Comparison of ENCODE assay signal across 9 cellular contexts in the genomic region with DNA sequence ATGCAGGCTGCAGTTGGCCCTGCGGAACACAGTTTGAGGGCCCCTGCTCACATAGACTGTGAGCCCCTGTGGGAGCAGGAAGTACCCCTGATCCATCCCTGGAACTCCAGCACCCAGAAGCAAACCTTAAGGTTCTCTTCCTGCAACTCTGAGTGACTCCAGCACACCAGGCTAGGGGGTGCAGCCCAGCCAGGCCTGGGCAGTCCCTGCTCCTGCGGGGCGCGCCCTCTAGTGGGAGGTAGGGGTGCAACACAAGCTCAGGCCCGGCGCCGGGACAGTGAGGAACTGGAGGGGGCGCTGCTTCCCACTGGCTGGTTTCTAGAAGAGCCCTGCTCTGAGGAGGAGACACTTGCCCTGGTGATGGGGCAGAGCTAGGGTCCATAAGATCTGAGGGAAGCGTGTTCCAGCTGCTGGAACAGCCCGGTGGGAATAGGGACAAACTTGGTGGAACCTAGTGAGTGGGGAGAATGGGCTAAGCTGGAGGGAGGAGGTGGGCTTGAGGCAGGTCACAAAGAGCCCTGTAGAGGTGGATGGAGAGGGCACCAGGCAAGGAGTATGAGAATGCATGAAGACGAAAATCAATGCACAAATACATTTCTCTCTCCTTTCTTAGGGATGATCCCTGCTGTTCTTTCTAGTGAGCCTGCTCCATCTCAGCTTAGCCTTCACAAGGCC. TPM values are rescaled to one million over a fixed set of nuclear protein-coding genes. Genes with fewer than 3 reads are reported as not detected.
A peak's percentile ranks its signal among the peaks of the same experiment; 100 is the strongest.
DNase-seq lines count a peak whose midpoint lies in the region; ATAC-seq, FAIRE-seq and TF ChIP-seq lines count a peak whose summit lies in the region.
"Had no signal": no experiment of that assay in that cellular context is flagged by ENCODE, and none has a peak within 500 bp of the region (broad histone marks: within the 10 kb centered on the region; RNA-seq: fewer than 3 reads in every experiment).

No MANE protein-coding gene starts in this region.

- POLR2A ChIA-PET in CD8-positive, alpha-beta T cell (lab: Charles Lee) = no interaction called here
- POLR2A ChIA-PET in Panc1 (lab: Charles Lee) = no interaction called here

- TF ChIP-seq CTCF in CD8-positive, alpha-beta T cell (IDR thresholded peaks at IDR 0.05) = peak; percentile 68
- peak; percentile 100 for TF ChIP-seq CTCF in Panc1 (IDR thresholded peaks at IDR 0.05)

- 79 to 96% (median 92%) methylated on average over 11 of the region's 11 CpGs for WGBS in small intestine, 3 donors

- CTCF ChIA-PET in CD8-positive, alpha-beta T cell (lab: Charles Lee) = interaction anchor here (0.7 to 1.3 kb wide), 4 partner anchors 9 to 172 kb away, joined by 3 to 4 read pairs (median 3); no protein-coding TSS in a partner anchor
- CTCF ChIA-PET in Panc1 (lab: Charles Lee) = interaction anchor here (0.5 to 1.8 kb wide), 14 partner anchors 11 to 1184 kb away, joined by 3 to 17 read pairs (median 4); no protein-coding TSS in a partner anchor

- no TSS peak for BruUV-seq in Panc1 (replicated peaks; lab: Mats Ljungman, UMichigan)

- H3K36me3 ChIP-seq in CD8-positive, alpha-beta T cell (ENCODE audit: insufficient read depth, low read length) = peaks cover 4% of the 10 kb centered on the region
- H3K36me3 ChIP-seq in Panc1 (ENCODE audit: control insufficient read depth, insufficient read depth, low read length) (peaks cover 5% of the 10 kb centered on the region; the same call in 1 of the 2 replicates), small intestine (ENCODE audit: control insufficient read depth in 2 of 2, insufficient read depth in 2 of 2, low read length in 2 of 2) (peaks cover 0 to 3% of the 10 kb centered on the region in 2 donors)

- in situ Hi-C loops in Panc1 (cut with HindIII; ENCODE audit: low pct_unique_long_range_greater_than_20kb, low sequenced_read_pairs) = no loop called here

- no peaks in the 10 kb centered on the region for H3K27me3 Mint-ChIP-seq in CD8-positive, alpha-beta T cell (ENCODE audit: low read depth)
- no peaks in the 10 kb centered on the region for H3K27me3 Mint-ChIP-seq in activated T-helper 1 cell treated with anti-CD3 and anti-CD28 coated beads, Interleukin-12 subunit alpha, Interleukin-12 subunit beta, Interleukin-2, Interleukin-4 antibody, amounts not matched to agents 30 ng/mL and 10 ng/mL and 1 ng/mL, durations not matched to agents 14 hours and 24 hours and 36 hours (ENCODE audit: insufficient read depth)

- peak; percentile 50 for ATAC-seq in CD8-positive, alpha-beta T cell
- peak; percentile 39 for ATAC-seq in HG02798 (IDR thresholded peaks at IDR 0.05; ENCODE audit: poor library complexity, unreplicated experiment)
- peak; percentile 83 for ATAC-seq in Panc1
- ATAC-seq in GM21576 (IDR thresholded peaks at IDR 0.05; ENCODE audit: unreplicated experiment) = no peak

- no peaks in the 10 kb centered on the region for H3K9me3 ChIP-seq in CD8-positive, alpha-beta T cell (ENCODE audit: low read length)
- H3K9me3 ChIP-seq in Panc1 (ENCODE audit: control insufficient read depth, insufficient read depth, low read depth, low read length) = no peaks in the 10 kb centered on the region
- H3K9me3 ChIP-seq in small intestine (ENCODE audit: control insufficient read depth, low read depth) = no peaks in the 10 kb centered on the region

- no peak overlapping the region for H3K27ac ChIP-seq in CD8-positive, alpha-beta T cell (ENCODE audit: low read depth, low read length)
- H3K27ac ChIP-seq in Panc1 (ENCODE audit: low read length) = no peak overlapping the region
- H3K27ac ChIP-seq in small intestine (ENCODE audit: low read depth in 1 of 2, low read length in 1 of 2) = no peak overlapping the region

- H3K36me3 Mint-ChIP-seq in CD8-positive, alpha-beta T cell = peaks cover 44% of the 10 kb centered on the region
- H3K36me3 Mint-ChIP-seq in activated T-helper 1 cell treated with anti-CD3 and anti-CD28 coated beads, Interleukin-12 subunit alpha, Interleukin-12 subunit beta, Interleukin-2, Interleukin-4 antibody, amounts not matched to agents 30 ng/mL and 10 ng/mL and 1 ng/mL, durations not matched to agents 14 hours and 24 hours and 36 hours (ENCODE audit: low read depth) = peaks cover 16% of the 10 kb centered on the region

- no peak overlapping the region for H3K4me3 Mint-ChIP-seq in CD8-positive, alpha-beta T cell
- H3K4me3 Mint-ChIP-seq in activated T-helper 1 cell treated with anti-CD3 and anti-CD28 coated beads, Interleukin-12 subunit alpha, Interleukin-12 subunit beta, Interleukin-2, Interleukin-4 antibody, amounts not matched to agents 30 ng/mL and 10 ng/mL and 1 ng/mL, durations not matched to agents 14 hours and 24 hours and 36 hours = no peak overlapping the region

- intact Hi-C loops in CD8-positive, alpha-beta T cell (cut with DNase I, micrococcal nuclease) = loop anchor here (10.0 kb wide), 2 partner anchors 655 to 715 kb away; a partner anchor contains a TSS
- intact Hi-C loops in Panc1 (cut with micrococcal nuclease; ENCODE audit: unreplicated experiment) = no loop called here
- intact Hi-C loops in activated T-helper 1 cell treated with anti-CD3 and anti-CD28 coated beads, Interleukin-12 subunit alpha, Interleukin-12 subunit beta, Interleukin-2, Interleukin-4 antibody, amounts not matched to agents 30 ng/mL and 10 ng/mL and 1 ng/mL, durations not matched to agents 14 hours and 24 hours and 36 hours (cut with micrococcal nuclease) = loop anchor here (5.0 to 10.0 kb wide), 2 partner anchors 1192 to 1505 kb away; a partner anchor contains a TSS

- H3K27me3 ChIP-seq in CD8-positive, alpha-beta T cell (ENCODE audit: insufficient read depth, low read length) = no peaks in the 10 kb centered on the region
- no peaks in the 10 kb centered on the region for H3K27me3 ChIP-seq in Panc1 (ENCODE audit: control insufficient read depth, insufficient read depth, low read length)
- H3K27me3 ChIP-seq in small intestine (ENCODE audit: control insufficient read depth in 2 of 2, insufficient read depth in 2 of 2, low read length in 2 of 2) = no peaks in the 10 kb centered on the region

- H3K4me3 ChIP-seq in CD8-positive, alpha-beta T cell (ENCODE audit: low read depth, low read length) = no peak overlapping the region
- H3K4me3 ChIP-seq in Panc1 (ENCODE audit: low read depth in 2 of 2, low read length in 2 of 2) (no peak overlapping the region), small intestine (ENCODE audit: low read depth in 1 of 2, low read length in 2 of 2) (no peak overlapping the region)

- H3K9me3 Mint-ChIP-seq in CD8-positive, alpha-beta T cell = no peaks in the 10 kb centered on the region
- H3K9me3 Mint-ChIP-seq in activated T-helper 1 cell treated with anti-CD3 and anti-CD28 coated beads, Interleukin-12 subunit alpha, Interleukin-12 subunit beta, Interleukin-2, Interleukin-4 antibody, amounts not matched to agents 30 ng/mL and 10 ng/mL and 1 ng/mL, durations not matched to agents 14 hours and 24 hours and 36 hours = no peaks in the 10 kb centered on the region

- no peak overlapping the region for H3K27ac Mint-ChIP-seq in CD8-positive, alpha-beta T cell
- H3K27ac Mint-ChIP-seq in activated T-helper 1 cell treated with anti-CD3 and anti-CD28 coated beads, Interleukin-12 subunit alpha, Interleukin-12 subunit beta, Interleukin-2, Interleukin-4 antibody, amounts not matched to agents 30 ng/mL and 10 ng/mL and 1 ng/mL, durations not matched to agents 14 hours and 24 hours and 36 hours = no peak overlapping the region

- FAIRE-seq in small intestine (lab: Jason Lieb, UNC) = no peak

- peak; percentile 7 to 58 (median 47) for DNase-seq in CD8-positive, alpha-beta T cell
- DNase-seq in Panc1 (ENCODE audit: low read depth, low spot score) = no peak
- DNase-seq in activated T-helper 1 cell treated with anti-CD3 and anti-CD28 coated beads, Interleukin-12 subunit alpha, Interleukin-12 subunit beta, Interleukin-2, Interleukin-4 antibody, amounts not matched to agents 30 ng/mL and 10 ng/mL and 1 ng/mL, durations not matched to agents 14 hours and 24 hours and 36 hours (ENCODE audit: low spot score) = peak; percentile 42
- DNase-seq in glomerular visceral epithelial cell (ENCODE audit: extremely low spot score) = peak; percentile 14
- DNase-seq in small intestine = peak; percentile 25
- no peak for DNase-seq in hippocampal formation (lab: John Stamatoyannopoulos, UW)

- peaks cover 21% of the 10 kb centered on the region for H3K4me1 Mint-ChIP-seq in CD8-positive, alpha-beta T cell (ENCODE audit: low read depth)
- peaks cover 23% of the 10 kb centered on the region for H3K4me1 Mint-ChIP-seq in activated T-helper 1 cell treated with anti-CD3 and anti-CD28 coated beads, Interleukin-12 subunit alpha, Interleukin-12 subunit beta, Interleukin-2, Interleukin-4 antibody, amounts not matched to agents 30 ng/mL and 10 ng/mL and 1 ng/mL, durations not matched to agents 14 hours and 24 hours and 36 hours (ENCODE audit: low read depth)

- H3K4me1 ChIP-seq in CD8-positive, alpha-beta T cell (ENCODE audit: insufficient read depth, low read length) = peaks cover 15% of the 10 kb centered on the region
- H3K4me1 ChIP-seq in Panc1 (ENCODE audit: control insufficient read depth, insufficient read depth, low read length) (peaks cover 5% of the 10 kb centered on the region; the same call in 1 of the 2 replicates), small intestine (ENCODE audit: control insufficient read depth in 2 of 2, insufficient read depth in 1 of 2, low read depth in 1 of 2, low read length in 1 of 2) (no peaks in the 10 kb centered on the region)

RNA-seq across cellular contexts. Expression of a gene that starts 5.0 kb away (rescaled TPM):
- 1 to 10 TPM; 4.6 to 7.0 TPM for total RNA-seq in CD8-positive, alpha-beta T cell
- total RNA-seq in Panc1 (2021; ENCODE audit: unreplicated experiment) = 13.8 TPM
- 6.2 TPM for polyA plus RNA-seq in Panc1 (2012; ENCODE audit: insufficient read length)
- 7.3 and 7.5 TPM in 2 replicates for total RNA-seq in activated T-helper 1 cell treated with anti-CD3 and anti-CD28 coated beads, Interleukin-12 subunit alpha, Interleukin-12 subunit beta, Interleukin-2, Interleukin-4 antibody, amounts not matched to agents 30 ng/mL and 10 ng/mL and 1 ng/mL, durations not matched to agents 14 hours and 24 hours and 36 hours
- polyA plus RNA-seq in small intestine = 1 to 10 TPM; 5.4 to 7.8 (median 7.2) TPM

RNA-seq across cellular contexts. Expression of a gene that starts 37.1 kb away (rescaled TPM):
- total RNA-seq in CD8-positive, alpha-beta T cell = not detected
- not detected for total RNA-seq in Panc1 (2021; ENCODE audit: unreplicated experiment)
- not detected for polyA plus RNA-seq in Panc1 (2012; ENCODE audit: insufficient read length)
- total RNA-seq in activated T-helper 1 cell treated with anti-CD3 and anti-CD28 coated beads, Interleukin-12 subunit alpha, Interleukin-12 subunit beta, Interleukin-2, Interleukin-4 antibody, amounts not matched to agents 30 ng/mL and 10 ng/mL and 1 ng/mL, durations not matched to agents 14 hours and 24 hours and 36 hours = 0.29 and 0.51 TPM in 2 replicates
- polyA plus RNA-seq in small intestine = 1 to 10 TPM in 1 of 3 donors, not detected in 2; 1.7 TPM
- total RNA-seq: skeletal muscle tissue had no signal

Comparison
In these comparisons a context has a peak if more than half of its experiments do, and no peak if none do; other contexts are left out.
1. DNase-seq: peak in CD8-positive, alpha-beta T cell (7 of 7), activated T-helper 1 cell treated with anti-CD3 and anti-CD28 coated beads, Interleukin-12 subunit alpha, Interleukin-12 subunit beta, Interleukin-2, Interleukin-4 antibody, amounts not matched to agents 30 ng/mL and 10 ng/mL and 1 ng/mL, durations not matched to agents 14 hours and 24 hours and 36 hours (single experiment), glomerular visceral epithelial cell (single experiment) and small intestine (single experiment); none in Panc1 (single experiment) and hippocampal formation (0 of 2).